In the genomic region with DNA sequence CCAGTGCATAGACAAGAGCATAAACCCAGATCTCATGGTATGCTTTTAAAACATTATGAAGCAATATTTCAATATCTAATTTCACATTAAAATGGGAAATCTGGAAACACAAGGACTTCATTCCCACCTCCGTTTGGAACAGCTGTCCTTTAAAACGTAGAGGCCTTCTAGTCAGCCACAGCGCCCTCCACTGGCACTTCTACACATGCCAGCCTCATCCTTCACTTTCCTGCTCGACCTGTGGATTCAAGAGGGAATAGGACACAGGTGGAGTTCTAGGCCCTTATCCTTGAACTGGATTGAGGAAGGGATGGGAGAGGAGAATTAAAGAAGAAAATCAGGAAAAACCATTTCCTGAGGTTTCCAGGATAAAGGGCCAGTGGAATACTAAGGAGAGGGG, we compare ENCODE assay signal across 1 cellular context.
TF ChIP-seq lines count a peak whose summit lies in the region.

No MANE protein-coding gene starts in this region.

TF ChIP-seq in SK-N-SH treated with all-trans-retinoic acid at 6 μM for 48 hours, 23 proteins besides CTCF, POLR2A, EP300 and RAD21 (continued from another document):
- TF ChIP-seq, protein P1, sequence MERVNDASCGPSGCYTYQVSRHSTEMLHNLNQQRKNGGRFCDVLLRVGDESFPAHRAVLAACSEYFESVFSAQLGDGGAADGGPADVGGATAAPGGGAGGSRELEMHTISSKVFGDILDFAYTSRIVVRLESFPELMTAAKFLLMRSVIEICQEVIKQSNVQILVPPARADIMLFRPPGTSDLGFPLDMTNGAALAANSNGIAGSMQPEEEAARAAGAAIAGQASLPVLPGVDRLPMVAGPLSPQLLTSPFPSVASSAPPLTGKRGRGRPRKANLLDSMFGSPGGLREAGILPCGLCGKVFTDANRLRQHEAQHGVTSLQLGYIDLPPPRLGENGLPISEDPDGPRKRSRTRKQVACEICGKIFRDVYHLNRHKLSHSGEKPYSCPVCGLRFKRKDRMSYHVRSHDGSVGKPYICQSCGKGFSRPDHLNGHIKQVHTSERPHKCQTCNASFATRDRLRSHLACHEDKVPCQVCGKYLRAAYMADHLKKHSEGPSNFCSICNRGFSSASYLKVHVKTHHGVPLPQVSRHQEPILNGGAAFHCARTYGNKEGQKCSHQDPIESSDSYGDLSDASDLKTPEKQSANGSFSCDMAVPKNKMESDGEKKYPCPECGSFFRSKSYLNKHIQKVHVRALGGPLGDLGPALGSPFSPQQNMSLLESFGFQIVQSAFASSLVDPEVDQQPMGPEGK (CRISPR knock-in tag; IDR thresholded peaks at IDR 0.05; ENCODE audit: borderline replicate concordance), result no peak
- no peak for TF ChIP-seq OSR1 (CRISPR knock-in tag; IDR thresholded peaks at IDR 0.05)
- no peak for TF ChIP-seq ARNTL (CRISPR knock-in tag; IDR thresholded peaks at IDR 0.05; ENCODE audit: borderline replicate concordance, low read depth)
- no peak for TF ChIP-seq ZFP3 (CRISPR knock-in tag; IDR thresholded peaks at IDR 0.05)
